ENCODE assay signal across 9 cellular contexts in the genomic region with DNA sequence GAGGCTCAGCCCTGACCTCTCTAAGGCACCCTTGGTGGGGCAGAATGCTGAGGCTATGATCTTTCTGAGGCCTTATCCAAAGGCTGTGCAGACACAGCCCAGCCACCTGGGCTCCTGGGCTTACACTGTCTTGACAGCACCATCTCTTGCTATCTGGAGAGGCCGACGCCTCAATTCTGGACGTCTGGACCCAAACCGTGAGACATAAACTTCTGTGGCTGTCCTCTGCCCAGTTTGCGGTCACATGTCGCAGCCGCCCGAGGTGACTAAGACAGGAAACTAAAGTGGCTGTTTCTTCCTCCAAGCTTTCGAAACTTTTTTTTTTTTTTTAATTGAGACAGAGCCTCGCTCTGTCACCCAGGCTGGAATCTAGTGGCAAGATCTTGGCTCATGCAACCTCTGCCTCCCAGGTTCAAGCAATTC. TPM values are rescaled to one million over a fixed set of nuclear protein-coding genes. Genes with fewer than 3 reads are reported as not detected.
A peak's percentile ranks its signal among the peaks of the same experiment; 100 is the strongest.
DNase-seq lines count a peak whose midpoint lies in the region; ATAC-seq, FAIRE-seq and TF ChIP-seq lines count a peak whose summit lies in the region.
"Had no signal": no experiment of that assay in that cellular context is flagged by ENCODE, and none has a peak within 500 bp of the region (broad histone marks: within the 10 kb centered on the region; RNA-seq: fewer than 3 reads in every experiment).

No MANE protein-coding gene starts in this region.

- peaks cover 25% of the 10 kb centered on the region for H3K27me3 Mint-ChIP-seq in T-helper 2 cell treated with Interferon-gamma antibody and Interleukin-4, amounts not matched to agents 5 μg/mL and 100 μg/mL, for 36 hours (ENCODE audit: low read depth)
- peaks cover 39% of the 10 kb centered on the region for H3K27me3 Mint-ChIP-seq in endodermal cell (ENCODE audit: insufficient read depth)

- H3K36me3 Mint-ChIP-seq in T-helper 2 cell treated with Interferon-gamma antibody and Interleukin-4, amounts not matched to agents 5 μg/mL and 100 μg/mL, for 36 hours (ENCODE audit: low read depth), result peaks cover 3% of the 10 kb centered on the region
- H3K36me3 Mint-ChIP-seq in endodermal cell (ENCODE audit: low read depth), result no peaks in the 10 kb centered on the region

- peaks cover 13% of the 10 kb centered on the region for H3K27me3 ChIP-seq in endodermal cell (ENCODE audit: control insufficient read depth, insufficient read depth, low read length, poor library complexity, severe bottlenecking)
- no peaks in the 10 kb centered on the region for H3K27me3 ChIP-seq in thyroid gland

- H3K9ac ChIP-seq in endodermal cell (ENCODE audit: extremely low read depth, low read length, poor library complexity, severe bottlenecking), result no peak overlapping the region

- H3K9me3 ChIP-seq in endodermal cell (ENCODE audit: control insufficient read depth, low read length) (no peaks in the 10 kb centered on the region), thyroid gland (no peaks in the 10 kb centered on the region)

- WGBS in endodermal cell (ENCODE audit: insufficient coverage in 1 of 2, insufficient read length in 1 of 2), 2 experiments, result 83 to 93% methylated on average over 8 to 10 of the region's 10 CpGs
- 71 to 83% methylated on average over 10 of the region's 10 CpGs for WGBS in thyroid gland, 2 donors

- ATAC-seq in GM19043 (IDR thresholded peaks at IDR 0.05; ENCODE audit: low read depth, unreplicated experiment), result peak; percentile 76
- ATAC-seq in HG03139 (IDR thresholded peaks at IDR 0.05; ENCODE audit: unreplicated experiment), result peak; percentile 54
- ATAC-seq in left ventricle myocardium superior, result peak; percentile 79

- DNase-seq in T-helper 2 cell treated with Interferon-gamma antibody and Interleukin-4, amounts not matched to agents 5 μg/mL and 100 μg/mL, for 36 hours (ENCODE audit: low spot score), result peak; percentile 47
- DNase-seq in left ventricle myocardium superior (peak; percentile 49), urothelium cell line (ENCODE audit: low spot score) (peak; percentile 37), endodermal cell (no peak), thyroid gland (no peak), COR-L47 (lab: John Stamatoyannopoulos, UW) (no peak)

- peak overlapping the region; percentile 60 for H3K4me3 Mint-ChIP-seq in T-helper 2 cell treated with Interferon-gamma antibody and Interleukin-4, amounts not matched to agents 5 μg/mL and 100 μg/mL, for 36 hours
- no peak overlapping the region for H3K4me3 Mint-ChIP-seq in endodermal cell

- no peak for FAIRE-seq in urothelium cell line (lab: Jason Lieb, UNC)

- TF ChIP-seq CTCF in endodermal cell (conservative IDR thresholded peaks at IDR 0.05), result no peak
- no peak for TF ChIP-seq CTCF in thyroid gland (IDR thresholded peaks at IDR 0.05)

- H3K9me3 Mint-ChIP-seq in T-helper 2 cell treated with Interferon-gamma antibody and Interleukin-4, amounts not matched to agents 5 μg/mL and 100 μg/mL, for 36 hours, result no peaks in the 10 kb centered on the region
- H3K9me3 Mint-ChIP-seq in endodermal cell, result no peaks in the 10 kb centered on the region

- H3K36me3 ChIP-seq in endodermal cell (ENCODE audit: control insufficient read depth, insufficient read depth, low read length) (no peaks in the 10 kb centered on the region), thyroid gland (no peaks in the 10 kb centered on the region)

- intact Hi-C loops in left ventricle myocardium superior (cut with micrococcal nuclease), result no loop called here
- intact Hi-C loops in thyroid gland (cut with DNase I), result no loop called here

- peak overlapping the region; percentile 71 for H3K27ac Mint-ChIP-seq in T-helper 2 cell treated with Interferon-gamma antibody and Interleukin-4, amounts not matched to agents 5 μg/mL and 100 μg/mL, for 36 hours
- H3K27ac Mint-ChIP-seq in endodermal cell, result no peak overlapping the region

- peaks cover 37% of the 10 kb centered on the region for H3K4me1 Mint-ChIP-seq in T-helper 2 cell treated with Interferon-gamma antibody and Interleukin-4, amounts not matched to agents 5 μg/mL and 100 μg/mL, for 36 hours (ENCODE audit: low read depth)
- peaks cover 11% of the 10 kb centered on the region for H3K4me1 Mint-ChIP-seq in endodermal cell

- H3K27ac ChIP-seq in endodermal cell (ENCODE audit: low read depth, low read length), result no peak overlapping the region
- no peak overlapping the region for H3K27ac ChIP-seq in thyroid gland

- TF ChIP-seq POLR2A in thyroid gland (IDR thresholded peaks at IDR 0.05), result no peak

- no peak overlapping the region for H3K4me3 ChIP-seq in endodermal cell (ENCODE audit: low read length)
- H3K4me3 ChIP-seq in thyroid gland (replicated peaks in 1 of 3), result no peak overlapping the region

- no peaks in the 10 kb centered on the region for H3K4me1 ChIP-seq in endodermal cell (ENCODE audit: control insufficient read depth, insufficient read depth, low read length)
- peaks cover 0 to 8% of the 10 kb centered on the region in 2 donors for H3K4me1 ChIP-seq in thyroid gland

RNA-seq across cellular contexts. Expression of gene PRR18, which starts 49.3 kb away (rescaled TPM):
- total RNA-seq in left ventricle myocardium superior (not detected), endodermal cell (under 1 TPM; 0.09 to 0.42 TPM), thyroid gland (under 1 TPM in 3 of 4 donors, not detected in 1; 0.21 to 0.67 (median 0.59) TPM)
- not detected for polyA plus RNA-seq in endodermal cell (2013, experiment 1 of 2)
- not detected for polyA plus RNA-seq in endodermal cell (2013, experiment 2 of 2)
- polyA plus RNA-seq: esophagus had no signal

Comparison
In these comparisons a context has a peak if more than half of its experiments do, and no peak if none do; other contexts are left out.
1. DNase-seq: peak in T-helper 2 cell treated with Interferon-gamma antibody and Interleukin-4, amounts not matched to agents 5 μg/mL and 100 μg/mL, for 36 hours (single experiment), left ventricle myocardium superior (single experiment) and urothelium cell line (single experiment); none in endodermal cell (single experiment), thyroid gland (0 of 2) and COR-L47 (single experiment).
2. Peak in every context shown above with its lines, with median percentiles within 50 percentile points of each other: ATAC-seq.